ENCODE assay signal across 18 cellular contexts in the genomic region with DNA sequence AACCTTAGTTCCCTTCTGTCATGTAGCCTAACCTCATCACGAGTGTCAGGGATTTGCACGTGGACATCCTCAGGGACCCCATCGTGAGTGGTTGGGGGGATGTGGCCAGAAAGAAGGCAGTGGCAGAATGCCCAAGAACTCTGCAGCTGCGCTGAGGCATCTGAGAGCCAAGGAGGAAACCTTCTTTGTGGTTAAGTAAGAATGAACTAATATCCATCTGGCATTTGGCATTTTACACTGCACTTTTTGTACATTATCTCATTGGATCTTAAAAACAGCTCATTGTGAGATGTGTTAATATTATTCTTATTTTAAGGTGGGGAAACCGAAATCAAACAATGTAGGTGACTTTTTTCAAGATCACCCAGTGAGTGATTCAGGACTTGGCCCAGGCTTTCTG. TPM values are rescaled to one million over a fixed set of nuclear protein-coding genes. Genes with fewer than 3 reads are reported as not detected.
DNase-seq lines count a peak whose midpoint lies in the region; ATAC-seq and TF ChIP-seq lines count a peak whose summit lies in the region.
"Had no signal": no experiment of that assay in that cellular context is flagged by ENCODE, and none has a peak within 500 bp of the region (broad histone marks: within the 10 kb centered on the region; RNA-seq: fewer than 3 reads in every experiment).

No MANE protein-coding gene starts in this region.

- H3K27ac Mint-ChIP-seq in Calu3 (ENCODE audit: unreplicated experiment), result no peak overlapping the region
- H3K27ac Mint-ChIP-seq: CD4-positive, alpha-beta memory T cell; WTC11 had no signal

- no peaks in the 10 kb centered on the region for H3K27me3 ChIP-seq in fibroblast of lung (ENCODE audit: control insufficient read depth, insufficient read depth, low read length)
- H3K27me3 ChIP-seq in psoas muscle (ENCODE audit: insufficient read depth in 3 of 3, low read length in 2 of 3), result peaks cover 0 to 21% (median 0%) of the 10 kb centered on the region in 3 donors
- H3K27me3 ChIP-seq: tibial artery had no signal

- H3K36me3 Mint-ChIP-seq in Calu3 (ENCODE audit: insufficient read depth, unreplicated experiment), result no peaks in the 10 kb centered on the region
- H3K36me3 Mint-ChIP-seq: brain; CD4-positive, alpha-beta memory T cell; WTC11 had no signal

- ATAC-seq in psoas muscle (peak in 3 of 4 donors; percentile 37 to 55 (median 46)), GM19455 (IDR thresholded peaks at IDR 0.05; ENCODE audit: unreplicated experiment) (no peak)
- ATAC-seq: WTC11 had no signal

- no peaks in the 10 kb centered on the region for H3K79me2 ChIP-seq in fibroblast of lung (ENCODE audit: control insufficient read depth, insufficient read depth, low read length)

- no peaks in the 10 kb centered on the region for H4K20me1 ChIP-seq in fibroblast of lung (ENCODE audit: control insufficient read depth, extremely low read depth, insufficient read depth, low read length)

- no TSS peak for BruUV-seq in Calu3 (replicated peaks; lab: Mats Ljungman, UMichigan)

- peak; percentile 56 for DNase-seq in HFF-Myc (ENCODE audit: extremely low read depth, low read depth)
- peak; percentile 82 for DNase-seq in RPMI7951 (ENCODE audit: low read depth)
- DNase-seq in fibroblast of lung (ENCODE audit: low read depth in 2 of 2), result peak; percentile 59 to 94
- DNase-seq in psoas muscle, result peak; percentile 40 to 75
- no peak for DNase-seq in Calu3
- no peak for DNase-seq in NCI-H2196 treated with DMSO at 0.1 percent for 48 hours (lab: John Stamatoyannopoulos, UW; ENCODE audit: unreplicated experiment)
- DNase-seq: activated gamma-delta T cell treated with Interleukin-2 at 50 U/mL for 16 hours; CD4-positive, alpha-beta memory T cell; glutamatergic neuron; kidney; NCI-H2107; occipital lobe; stimulated activated CD4-positive, alpha-beta T cell treated with anti-CD3 and anti-CD28 coated beads, Interleukin-4, amount 100 ng/mL, for 4 hours; T-helper 1 cell; tibial artery had no signal

- no peaks in the 10 kb centered on the region for H3K4me1 Mint-ChIP-seq in Calu3 (ENCODE audit: low read depth, unreplicated experiment)
- H3K4me1 Mint-ChIP-seq: CD4-positive, alpha-beta memory T cell; WTC11 had no signal

- H3K4me2 ChIP-seq in fibroblast of lung (ENCODE audit: extremely low read depth, insufficient read depth, low read length), result no peak overlapping the region

- H3K9me3 Mint-ChIP-seq in Calu3 (ENCODE audit: low read depth, unreplicated experiment), result peaks cover 5% of the 10 kb centered on the region

- H3K4me3 ChIP-seq in HFF-Myc (replicated peaks; ENCODE audit: low read depth, low read length) (no peak overlapping the region), fibroblast of lung (replicated peaks in 1 of 4; ENCODE audit: control extremely low read depth in 1 of 4, insufficient read depth in 1 of 4, low read depth in 3 of 4, low read length in 4 of 4) (no peak overlapping the region), psoas muscle (no peak overlapping the region)
- H3K4me3 ChIP-seq: tibial artery had no signal

- no peak overlapping the region for H3K4me3 Mint-ChIP-seq in Calu3 (ENCODE audit: low read depth, unreplicated experiment)
- H3K4me3 Mint-ChIP-seq: brain; CD4-positive, alpha-beta memory T cell; WTC11 had no signal

- H3K9ac ChIP-seq in fibroblast of lung (ENCODE audit: insufficient read depth, low read length), result no peak overlapping the region

- TF ChIP-seq CTCF in HFF-Myc (IDR thresholded peaks at IDR 0.05; ENCODE audit: low read depth, low read length, missing control alignments) (no peak), fibroblast of lung (conservative IDR thresholded peaks at IDR 0.05 in 1 of 2, IDR thresholded peaks at IDR 0.05 in 1 of 2; ENCODE audit: low read depth in 1 of 2, low read length in 2 of 2) (no peak), psoas muscle (IDR thresholded peaks at IDR 0.05) (no peak), Calu3 (IDR thresholded peaks at IDR 0.05; ENCODE audit: unreplicated experiment) (no peak)

- 15 to 25% (median 22%) methylated on average over 5 of the region's 5 CpGs for WGBS in psoas muscle, 3 donors

- H3K27ac ChIP-seq in fibroblast of lung (ENCODE audit: insufficient read depth, low read length) (no peak overlapping the region), psoas muscle (no peak overlapping the region)
- H3K27ac ChIP-seq: tibial artery had no signal

- peaks cover 50% of the 10 kb centered on the region for H3K27me3 Mint-ChIP-seq in Calu3 (ENCODE audit: unreplicated experiment)

- H3K36me3 ChIP-seq in fibroblast of lung (ENCODE audit: control insufficient read depth, insufficient read depth, low read length), result no peaks in the 10 kb centered on the region
- no peaks in the 10 kb centered on the region for H3K36me3 ChIP-seq in psoas muscle (ENCODE audit: insufficient read depth in 1 of 2, low read depth in 1 of 2)
- H3K36me3 ChIP-seq: tibial artery had no signal

- H2AFZ ChIP-seq in fibroblast of lung (ENCODE audit: low read length), result no peak overlapping the region

- peaks cover 8% of the 10 kb centered on the region for H3K4me1 ChIP-seq in fibroblast of lung (ENCODE audit: control insufficient read depth, extremely low read depth, insufficient read depth, low read length)
- no peaks in the 10 kb centered on the region for H3K4me1 ChIP-seq in psoas muscle

- H3K9me3 ChIP-seq in fibroblast of lung (ENCODE audit: control insufficient read depth, insufficient read depth, low read depth, low read length) (no peaks in the 10 kb centered on the region), psoas muscle (no peaks in the 10 kb centered on the region)
- H3K9me3 ChIP-seq: tibial artery had no signal

- intact Hi-C loops in psoas muscle (cut with DNase I) (no loop called here), Calu3 (cut with micrococcal nuclease; ENCODE audit: unreplicated experiment) (no loop called here)

- CTCF ChIA-PET in Calu3 (lab: Charles Lee), result no interaction called here

RNA-seq across cellular contexts. Expression of gene APCDD1, which starts 32.6 kb away (rescaled TPM):
- 1.6 and 4.7 TPM in 2 replicates for total RNA-seq in RPMI7951 (2014; rRNA removed; shearing (Covaris generic))
- total RNA-seq in fibroblast of lung (4.9 and 17.3 TPM in 2 replicates), psoas muscle (10 to 100 TPM in 2 of 4 donors, 1 to 10 TPM in 2; 1.4 to 47.0 (median 9.3) TPM), Calu3 (2022) (0.51 TPM in 1 of 2 replicates, not detected in the other)
- polyA plus RNA-seq in fibroblast of lung (15.3 and 16.8 TPM in 2 replicates), psoas muscle (1 to 10 TPM; 2.9 to 6.3 (median 6.2) TPM)
- 15.0 and 21.9 TPM in 2 replicates for polyA plus RNA-seq in fibroblast of lung (2012)
- polyA minus RNA-seq in fibroblast of lung (ENCODE audit: low replicate concordance), result 11.6 and 28.1 TPM in 2 replicates
- total RNA-seq: CD4-positive, alpha-beta memory T cell had no signal
- polyA plus RNA-seq: CD4-positive, alpha-beta memory T cell had no signal

Comparison
In these comparisons a context has a peak if more than half of its experiments do, and no peak if none do; other contexts are left out.
1. DNase-seq: peak in HFF-Myc (single experiment), RPMI7951 (single experiment), fibroblast of lung (2 of 2) and psoas muscle (2 of 2); none in Calu3 (single experiment) and NCI-H2196 treated with DMSO at 0.1 percent for 48 hours (single experiment).